In genomic region chr19:40690699-40691420, GRCh38 we compare ENCODE assay signal across 8 cellular contexts. TPM values are rescaled to one million over a fixed set of nuclear protein-coding genes. Genes with fewer than 3 reads are reported as not detected.
DNase-seq lines count a peak whose midpoint lies in the region; ATAC-seq and TF ChIP-seq lines count a peak whose summit lies in the region.

No MANE protein-coding gene starts in this region.

- peak; percentile 46 for ATAC-seq in GM19467 (IDR thresholded peaks at IDR 0.05; ENCODE audit: unreplicated experiment)

- TF ChIP-seq EP300 in Ishikawa (IDR thresholded peaks at IDR 0.05; ENCODE audit: borderline replicate concordance): no peak

- H3K27me3 ChIP-seq in mucosa of stomach (ENCODE audit: control insufficient read depth, insufficient read depth, low read length): no peaks in the 10 kb centered on the region

- no peak for TF ChIP-seq CTCF in epithelial cell of proximal tubule (conservative IDR thresholded peaks at IDR 0.05; ENCODE audit: low read depth, low read length)

- no peaks in the 10 kb centered on the region for H3K9me3 ChIP-seq in mucosa of stomach (ENCODE audit: control insufficient read depth, low read length)

- H3K4me3 ChIP-seq in epithelial cell of proximal tubule (ENCODE audit: low read depth, low read length): peak overlapping the region; percentile 64
- no peak overlapping the region for H3K4me3 ChIP-seq in mucosa of stomach (ENCODE audit: low read length)

- TF ChIP-seq RAD21 in Ishikawa (IDR thresholded peaks at IDR 0.05; ENCODE audit: low read depth): no peak

- peaks cover 5% of the 10 kb centered on the region for H3K36me3 ChIP-seq in mucosa of stomach (ENCODE audit: control insufficient read depth, insufficient read depth, low read length)

- H3K4me1 ChIP-seq in mucosa of stomach (ENCODE audit: control insufficient read depth, insufficient read depth, low read length): peaks cover 26% of the 10 kb centered on the region

- DNase-seq in C1 segment of cervical spinal cord (lab: John Stamatoyannopoulos, UW) (peak; percentile 37 to 93 (median 82)), OCI-M1 (lab: John Stamatoyannopoulos, UW) (peak; percentile 94), epithelial cell of proximal tubule (ENCODE audit: low read depth) (no peak)
- DNase-seq in activated T-cell treated with anti-CD3 and anti-CD28 coated beads, Interleukin-2, amount 50 U/mL, for 1 hour: peak; percentile 85
- peak; percentile 85 for DNase-seq in stimulated activated CD8-positive, alpha-beta memory T cell treated with anti-CD3 and anti-CD28 coated beads, Interleukin-4, amount 100 ng/mL, for 24 hours (ENCODE audit: low read depth)

- peak overlapping the region; percentile 42 for H3K9ac ChIP-seq in mucosa of stomach (ENCODE audit: low read length)

TF ChIP-seq in Ishikawa, 13 proteins besides CTCF, POLR2A, EP300 and RAD21:
- TF ChIP-seq ZBTB7A (IDR thresholded peaks at IDR 0.05; ENCODE audit: low read depth) (peak; percentile 91), REST (IDR thresholded peaks at IDR 0.05; ENCODE audit: low read depth) (no peak), TEAD4 (IDR thresholded peaks at IDR 0.05) (no peak), TAF1 (IDR thresholded peaks at IDR 0.05; ENCODE audit: low read depth) (peak; percentile 63; the same call in 1 of the 2 replicates), YY1 (IDR thresholded peaks at IDR 0.05; ENCODE audit: low read depth) (no peak; the same call in 1 of the 2 replicates), CEBPB (IDR thresholded peaks at IDR 0.05) (no peak), CREB1 (IDR thresholded peaks at IDR 0.05; ENCODE audit: low read depth) (no peak), NFIC (IDR thresholded peaks at IDR 0.05) (no peak), MAX (IDR thresholded peaks at IDR 0.05) (peak; percentile 68), FOXM1 (IDR thresholded peaks at IDR 0.05; ENCODE audit: borderline replicate concordance, low read depth) (no peak), EGR1 (IDR thresholded peaks at IDR 0.05) (peak; percentile 60; the same call in 1 of the 2 replicates)
TF ChIP-seq in Ishikawa: peak in this region for 4.

RNA-seq across cellular contexts. Expression of gene NUMBL, which starts 0.4 kb away (rescaled TPM):
- total RNA-seq in epithelial cell of proximal tubule: 13.3 and 32.0 TPM in 2 replicates

RNA-seq across cellular contexts. Expression of gene COQ8B, which starts 25.8 kb away (rescaled TPM):
- total RNA-seq in epithelial cell of proximal tubule: 20.9 and 30.5 TPM in 2 replicates

RNA-seq across cellular contexts. Expression of gene ITPKC, which starts 26.1 kb away (rescaled TPM):
- 13.7 and 17.6 TPM in 2 replicates for total RNA-seq in epithelial cell of proximal tubule

RNA-seq across cellular contexts. Expression of gene ACTMAP, which starts 59.4 kb away (rescaled TPM):
- total RNA-seq in epithelial cell of proximal tubule: 2.2 and 3.3 TPM in 2 replicates
